8 cellular contexts compared by ENCODE assay signal in genomic region chr2:64860321-64860751, GRCh38.
A peak's percentile ranks its signal among the peaks of the same experiment; 100 is the strongest.
DNase-seq lines count a peak whose midpoint lies in the region; ATAC-seq, FAIRE-seq and TF ChIP-seq lines count a peak whose summit lies in the region.

No MANE protein-coding gene starts in this region.

- TF ChIP-seq POLR2A in GM12891 (IDR thresholded peaks at IDR 0.05; ENCODE audit: low read depth, low read length) = no peak

- FAIRE-seq in GM12891 (lab: Jason Lieb, UNC) = no peak

- DNase-seq in GM12891 (ENCODE audit: insufficient read length, low spot score) (peak; percentile 42), trophoblast cell (no peak), DMS53 treated with DMSO at 0.1 percent for 48 hours (lab: John Stamatoyannopoulos, UW; ENCODE audit: unreplicated experiment) (no peak), retina (no peak)
- no peak for DNase-seq in activated T-cell treated with anti-CD3 and anti-CD28 coated beads, Interleukin-2, amount 50 U/mL, for 48 hours

- peaks cover 1% of the 10 kb centered on the region for H3K9me3 ChIP-seq in trophoblast cell (ENCODE audit: insufficient read depth, low read depth, low read length)

- no peak overlapping the region for H3K4ac ChIP-seq in trophoblast cell (ENCODE audit: low read depth, low read length)

- no peaks in the 10 kb centered on the region for H3K27me3 ChIP-seq in trophoblast cell (ENCODE audit: insufficient read depth, low read length)

- H4K91ac ChIP-seq in trophoblast cell (ENCODE audit: low read depth, low read length) = peak overlapping the region; percentile 3

- WGBS in trophoblast cell (ENCODE audit: extremely low coverage, insufficient coverage, insufficient read length) = no CpG with 5 or more reads among the region's 9 CpGs

- H3K4me1 ChIP-seq in trophoblast cell (ENCODE audit: control insufficient read depth in 1 of 2, insufficient read depth in 2 of 2, low read length in 2 of 2) = peaks cover 9 to 24% of the 10 kb centered on the region in 2 experiments

- H3K79me2 ChIP-seq in trophoblast cell (ENCODE audit: control insufficient read depth, insufficient read depth, low read length, poor library complexity) = peaks cover 5% of the 10 kb centered on the region

- no peaks in the 10 kb centered on the region for H3K36me3 ChIP-seq in trophoblast cell (ENCODE audit: control insufficient read depth in 1 of 2, insufficient read depth in 2 of 2, low read length in 2 of 2)

- H3K79me1 ChIP-seq in trophoblast cell (ENCODE audit: low read length) = peaks cover 14% of the 10 kb centered on the region

- H3K4me2 ChIP-seq in trophoblast cell (ENCODE audit: low read length) = peak overlapping the region; percentile 74

- H3K4me3 ChIP-seq in trophoblast cell (ENCODE audit: low read depth, low read length) = no peak overlapping the region

- peak overlapping the region; percentile 9 for H2BK12ac ChIP-seq in trophoblast cell (ENCODE audit: low read length)

- peak overlapping the region; percentile 4 for H3K27ac ChIP-seq in angular gyrus (ENCODE audit: low read depth, low read length)
- H3K27ac ChIP-seq in trophoblast cell (ENCODE audit: low read depth, low read length) = peak overlapping the region; percentile 5

- H3K23ac ChIP-seq in trophoblast cell (ENCODE audit: low read length) = no peak overlapping the region

- no peak overlapping the region for H2BK120ac ChIP-seq in trophoblast cell (ENCODE audit: insufficient read depth, low read length, poor library complexity)

- H2AK5ac ChIP-seq in trophoblast cell (ENCODE audit: low read length) = peak overlapping the region; percentile 7

- H2BK5ac ChIP-seq in trophoblast cell (ENCODE audit: low read depth, low read length, poor library complexity) = no peak overlapping the region

- no peak overlapping the region for H3K14ac ChIP-seq in trophoblast cell (ENCODE audit: low read length)

- ATAC-seq in HG03060 (IDR thresholded peaks at IDR 0.05; ENCODE audit: low read depth, unreplicated experiment) (peak; percentile 47), GM21526 (IDR thresholded peaks at IDR 0.05; ENCODE audit: low FRiP score, unreplicated experiment) (no peak)

- no peak overlapping the region for H3K9ac ChIP-seq in trophoblast cell (ENCODE audit: low read length)

- no peak overlapping the region for H4K8ac ChIP-seq in trophoblast cell (ENCODE audit: low read depth, low read length)

- H4K12ac ChIP-seq in trophoblast cell (ENCODE audit: low read depth, low read length) = no peak overlapping the region

- no peak overlapping the region for H3K18ac ChIP-seq in trophoblast cell (ENCODE audit: low read length)

- H2AFZ ChIP-seq in trophoblast cell (ENCODE audit: insufficient read depth, low read length, poor library complexity) = peak overlapping the region; percentile 1

TF ChIP-seq in GM12891, 5 proteins besides CTCF, POLR2A, EP300 and RAD21:
- TF ChIP-seq POU2F2 (IDR thresholded peaks at IDR 0.05; ENCODE audit: low read depth, low read length) (no peak), SPI1 (IDR thresholded peaks at IDR 0.05; ENCODE audit: low read depth, low read length) (peak; percentile 40; the same call in 1 of the 2 replicates), POLR2AphosphoS5 (IDR thresholded peaks at IDR 0.05; ENCODE audit: low read depth, low read length) (no peak), TAF1 (IDR thresholded peaks at IDR 0.05; ENCODE audit: low read depth, low read length) (peak; percentile 41; the same call in 1 of the 2 replicates), PAX5 (IDR thresholded peaks at IDR 0.05; ENCODE audit: insufficient read depth, low read length, severe bottlenecking) (no peak)
